Comparison of ENCODE assay signal across 10 cellular contexts in genomic region chr10:68135922-68136718, GRCh38. TPM values are rescaled to one million over a fixed set of nuclear protein-coding genes. Genes with fewer than 3 reads are reported as not detected.
DNase-seq lines count a peak whose midpoint lies in the region; ATAC-seq and TF ChIP-seq lines count a peak whose summit lies in the region.
"Had no signal": no experiment of that assay in that cellular context is flagged by ENCODE, and none has a peak within 500 bp of the region (broad histone marks: within the 10 kb centered on the region; RNA-seq: fewer than 3 reads in every experiment).

No MANE protein-coding gene starts in this region.

- no peaks in the 10 kb centered on the region for H3K36me3 ChIP-seq in body of pancreas (replicated peaks in 1 of 2; ENCODE audit: insufficient read depth in 1 of 2, low read depth in 2 of 2)

- ATAC-seq in Right ventricle myocardium inferior = peak; percentile 38
- peak; percentile 71 for ATAC-seq in body of pancreas
- ATAC-seq in HG02588 (IDR thresholded peaks at IDR 0.05; ENCODE audit: unreplicated experiment) = no peak

- no peak overlapping the region for H3K27ac Mint-ChIP-seq in glutamatergic neuron (ENCODE audit: unreplicated experiment)
- H3K27ac Mint-ChIP-seq: activated CD4-positive, alpha-beta memory T cell treated with anti-CD3 and anti-CD28 coated beads, Interleukin-2, amount 10 ng/mL, durations not matched to agents 7 days and 5 days had no signal

- DNase-seq in Right ventricle myocardium inferior (ENCODE audit: missing footprints) (no peak), cardiac septum (ENCODE audit: low spot score) (no peak), body of pancreas (peak in 2 of 4 donors; percentile 14 to 57), iPS-NIHi7 (ENCODE audit: extremely low spot score) (peak; percentile 18), glutamatergic neuron (no peak)
- DNase-seq in activated T-cell treated with anti-CD3 and anti-CD28 coated beads, Interleukin-2, amount 50 U/mL, for 1 hour = no peak
- no peak for DNase-seq in stimulated activated naive CD4-positive, alpha-beta T cell (lab: John Stamatoyannopoulos, UW)
- DNase-seq: activated CD4-positive, alpha-beta memory T cell treated with anti-CD3 and anti-CD28 coated beads, Interleukin-2, amount 10 ng/mL, durations not matched to agents 7 days and 5 days; NCI-H1417 treated with DMSO at 0.1 percent for 48 hours had no signal

- H3K27me3 Mint-ChIP-seq in glutamatergic neuron (ENCODE audit: unreplicated experiment) = no peaks in the 10 kb centered on the region

- no peaks in the 10 kb centered on the region for H3K4me1 ChIP-seq in body of pancreas

- no peaks in the 10 kb centered on the region for H3K27me3 ChIP-seq in body of pancreas

- no peaks in the 10 kb centered on the region for H3K36me3 Mint-ChIP-seq in glutamatergic neuron (ENCODE audit: unreplicated experiment)

- intact Hi-C loops in Right ventricle myocardium inferior (cut with DNase I) = no loop called here
- intact Hi-C loops in cardiac septum (cut with DNase I) = loop anchor here (5.0 kb wide), 1 partner anchor 34 kb away; no protein-coding TSS in a partner anchor
- intact Hi-C loops in body of pancreas (cut with DNase I) = no loop called here

- 56 to 65% methylated on average over 7 of the region's 7 CpGs for WGBS in body of pancreas, 2 donors

- no peak overlapping the region for H3K4me3 ChIP-seq in body of pancreas

- peaks cover 3% of the 10 kb centered on the region for H3K4me1 Mint-ChIP-seq in glutamatergic neuron (ENCODE audit: low read depth, unreplicated experiment)

- no peak overlapping the region for H3K4me3 Mint-ChIP-seq in glutamatergic neuron (ENCODE audit: unreplicated experiment)
- H3K4me3 Mint-ChIP-seq: activated CD4-positive, alpha-beta memory T cell treated with anti-CD3 and anti-CD28 coated beads, Interleukin-2, amount 10 ng/mL, durations not matched to agents 7 days and 5 days had no signal

- H3K9me3 ChIP-seq in body of pancreas = no peaks in the 10 kb centered on the region

- H3K27ac ChIP-seq in body of pancreas = peak overlapping the region in 2 of 4 donors; percentile 20 to 44

- no peaks in the 10 kb centered on the region for H3K9me3 Mint-ChIP-seq in glutamatergic neuron (ENCODE audit: unreplicated experiment)
- H3K9me3 Mint-ChIP-seq: activated CD4-positive, alpha-beta memory T cell treated with anti-CD3 and anti-CD28 coated beads, Interleukin-2, amount 10 ng/mL, durations not matched to agents 7 days and 5 days had no signal

- no peak for TF ChIP-seq POLR2A in body of pancreas (IDR thresholded peaks at IDR 0.05)

- TF ChIP-seq CTCF in body of pancreas (IDR thresholded peaks at IDR 0.05) (no peak), glutamatergic neuron (IDR thresholded peaks at IDR 0.05; ENCODE audit: partially characterized antibody, unreplicated experiment) (no peak)

RNA-seq across cellular contexts. Expression of gene MYPN, which starts 26.8 kb away (rescaled TPM):
- 112 TPM for total RNA-seq in Right ventricle myocardium inferior
- 196 TPM for total RNA-seq in cardiac septum
- 1 to 10 TPM in 1 of 2 donors, not detected in 1; 2.3 TPM for total RNA-seq in body of pancreas
- total RNA-seq in glutamatergic neuron (ENCODE audit: unreplicated experiment) = not detected
- total RNA-seq: activated CD4-positive, alpha-beta memory T cell treated with anti-CD3 and anti-CD28 coated beads, Interleukin-2, amount 10 ng/mL, durations not matched to agents 7 days and 5 days had no signal

Comparison
In these comparisons a context has a peak if more than half of its experiments do, and no peak if none do; other contexts are left out.
1. RNA of gene MYPN, which starts 26.8 kb away (total RNA-seq): 196 TPM in cardiac septum (single experiment) and 112 TPM in Right ventricle myocardium inferior (single experiment); 2.3 TPM in body of pancreas and not detected in glutamatergic neuron (single experiment); every median in the first group is over 10 times any median in the second.